9 cellular contexts compared by ENCODE assay signal in genomic region chr14:79562158-79562557, GRCh38.
"Had no signal": no experiment of that assay in that cellular context is flagged by ENCODE, and none has a peak within 500 bp of the region (broad histone marks: within the 10 kb centered on the region; RNA-seq: fewer than 3 reads in every experiment).

No MANE protein-coding gene starts in this region.

- H3K9ac ChIP-seq: GM23248 had no signal

- H2AFZ ChIP-seq: GM23248 had no signal

- H3K36me3 Mint-ChIP-seq: IgD-negative memory B cell had no signal

- DNase-seq: GM23248, GOT3, H7, HFFc6 had no signal

- H3K9me3 ChIP-seq: HAP-1 had no signal

- ATAC-seq: HCT116, HepG2 had no signal

- H3K4me3 ChIP-seq: GM23248, HAP-1 had no signal

- H3K27ac Mint-ChIP-seq: HFFc6, IgD-negative memory B cell had no signal

- H3K4me1 Mint-ChIP-seq: IgD-negative memory B cell had no signal

- H3K36me3 ChIP-seq: HAP-1 had no signal

- H3K27me3 Mint-ChIP-seq: IgD-negative memory B cell had no signal

- H3K4me1 ChIP-seq: HAP-1 had no signal

- H3K4me3 Mint-ChIP-seq: HFFc6, IgD-negative memory B cell had no signal

- H3K27ac ChIP-seq: GM23248, HL-60 had no signal
